Comparison of ENCODE assay signal across 8 cellular contexts in the genomic region with DNA sequence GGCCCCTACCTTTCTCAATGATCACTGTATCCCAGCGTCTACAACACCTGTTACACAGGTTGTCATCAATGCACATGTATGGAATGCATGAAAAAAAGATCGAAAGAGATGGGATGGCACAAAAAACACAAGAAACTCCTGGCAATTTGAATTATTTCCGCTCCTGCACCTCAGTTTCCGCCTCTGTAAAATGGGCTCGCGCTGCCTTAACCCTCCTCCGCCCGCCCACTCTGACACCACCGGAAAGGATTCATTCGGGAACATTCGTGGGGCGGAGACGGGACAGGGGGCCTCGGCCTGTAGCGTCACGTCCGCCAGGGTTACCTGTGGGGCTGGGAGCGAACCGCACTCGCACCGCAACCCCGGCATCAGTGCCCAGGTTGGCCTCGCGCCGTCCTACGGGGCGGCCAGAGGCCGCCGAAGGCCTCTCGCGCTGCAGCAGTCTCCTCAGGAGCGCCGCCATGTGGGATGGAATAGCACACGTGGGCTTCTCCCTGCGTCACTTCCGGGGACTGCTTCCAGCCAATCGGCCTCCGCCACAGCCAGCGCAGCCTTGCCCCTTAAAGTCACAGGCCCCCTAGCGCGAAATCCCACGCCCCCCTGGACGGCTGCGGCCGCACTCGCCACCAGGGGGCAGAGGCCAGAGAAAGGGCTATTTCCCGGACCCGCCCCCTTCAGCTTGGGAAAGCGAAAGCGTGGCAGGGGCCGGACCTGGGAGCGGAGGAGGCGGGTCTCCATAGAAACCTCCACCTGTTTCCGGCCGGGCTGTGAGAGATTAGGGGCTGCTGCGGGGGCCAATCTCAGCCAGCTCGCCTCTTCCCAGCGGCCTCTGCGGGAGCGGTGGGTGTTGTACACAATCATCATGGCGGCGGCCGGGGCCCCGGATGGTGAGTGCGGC. TPM values are rescaled to one million over a fixed set of nuclear protein-coding genes. Genes with fewer than 3 reads are reported as not detected.
DNase-seq lines count a peak whose midpoint lies in the region; ATAC-seq and TF ChIP-seq lines count a peak whose summit lies in the region.

A gene (minus strand): TSS at position 470 of the 898 bp plus-strand sequence. CDS start 7 bp downstream, at position 463.
A gene with protein sequence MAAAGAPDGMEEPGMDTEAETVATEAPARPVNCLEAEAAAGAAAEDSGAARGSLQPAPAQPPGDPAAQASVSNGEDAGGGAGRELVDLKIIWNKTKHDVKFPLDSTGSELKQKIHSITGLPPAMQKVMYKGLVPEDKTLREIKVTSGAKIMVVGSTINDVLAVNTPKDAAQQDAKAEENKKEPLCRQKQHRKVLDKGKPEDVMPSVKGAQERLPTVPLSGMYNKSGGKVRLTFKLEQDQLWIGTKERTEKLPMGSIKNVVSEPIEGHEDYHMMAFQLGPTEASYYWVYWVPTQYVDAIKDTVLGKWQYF (plus strand): TSS at position 847 of the 898 bp plus-strand sequence. CDS start 16 bp downstream, at position 863.

- H3K4me3 ChIP-seq in DND-41 (ENCODE audit: low read depth in 1 of 2, low read length in 2 of 2) (peak within 1 kb of the TSS; percentile 31 to 93), KMS-11 (IDR thresholded peaks at IDR 0.05; ENCODE audit: insufficient read depth, low read depth, low read length) (no peak within 1 kb of the TSS), Panc1 (ENCODE audit: low read depth in 2 of 2, low read length in 2 of 2) (peak within 1 kb of the TSS; percentile 85), esophagus muscularis mucosa (peak within 1 kb of the TSS; percentile 80 to 99 (median 94))

- peaks cover 15% of the 10 kb centered on the region for H3K36me3 Mint-ChIP-seq in activated T-cell treated with anti-CD3 and anti-CD28 coated beads, Interleukin-2, amount 50 U/mL, for 4 hours (ENCODE audit: insufficient read depth)

- H4K20me1 ChIP-seq in DND-41 (ENCODE audit: insufficient read depth, low read length) (peaks cover 2% of the 10 kb centered on the region; the same call in 1 of the 2 replicates), KMS-11 (ENCODE audit: insufficient read depth) (peaks cover 4% of the 10 kb centered on the region; the same call in 1 of the 2 replicates)

- no peaks in the 10 kb centered on the region for H3K9me3 Mint-ChIP-seq in activated T-cell treated with anti-CD3 and anti-CD28 coated beads, Interleukin-2, amount 50 U/mL, for 4 hours

- peaks cover 62% of the 10 kb centered on the region for H3K79me2 ChIP-seq in DND-41 (ENCODE audit: insufficient read depth, low read length)
- H3K79me2 ChIP-seq in KMS-11 (ENCODE audit: insufficient read depth, low read depth), result peaks cover 69% of the 10 kb centered on the region

- CTCF ChIA-PET in Panc1 (lab: Charles Lee), result interaction anchor here (0.5 to 1.0 kb wide), 4 partner anchors 16 to 66 kb away, joined by 3 to 8 read pairs (median 3); no protein-coding TSS in a partner anchor

- DNase-seq in DND-41 (peak; percentile 99), Panc1 (ENCODE audit: low read depth, low spot score) (peak; percentile 92), esophagus muscularis mucosa (ENCODE audit: extremely low spot score) (peak; percentile 100), myocyte (ENCODE audit: low read depth) (peak; percentile 100)
- DNase-seq in activated T-cell treated with anti-CD3 and anti-CD28 coated beads, Interleukin-2, amount 50 U/mL, for 4 hours, result peak; percentile 95
- DNase-seq in stimulated activated CD8-positive, alpha-beta memory T cell treated with anti-CD3 and anti-CD28 coated beads, Interleukin-7, amount 100 ng/mL, for 48 hours (ENCODE audit: extremely low read depth in 1 of 2, low read depth in 1 of 2), result peak; percentile 97 to 99

- H3K27me3 ChIP-seq in DND-41 (ENCODE audit: insufficient read depth, low read length, poor library complexity), result no peaks in the 10 kb centered on the region
- no peaks in the 10 kb centered on the region for H3K27me3 ChIP-seq in KMS-11 (ENCODE audit: insufficient read depth, low read depth)
- no peaks in the 10 kb centered on the region for H3K27me3 ChIP-seq in Panc1 (ENCODE audit: control insufficient read depth, insufficient read depth, low read length)
- H3K27me3 ChIP-seq in esophagus muscularis mucosa, result no peaks in the 10 kb centered on the region

- ATAC-seq in DND-41 (ENCODE audit: insufficient read depth, low read depth), result peak; percentile 92
- peak; percentile 85 for ATAC-seq in GM21737 (IDR thresholded peaks at IDR 0.05; ENCODE audit: unreplicated experiment)
- peak; percentile 97 for ATAC-seq in Panc1
- ATAC-seq in activated T-cell treated with anti-CD3 and anti-CD28 coated beads, Interleukin-2, amount 50 U/mL, for 4 hours, result peak; percentile 93

- peaks cover 36% of the 10 kb centered on the region for H3K4me1 Mint-ChIP-seq in activated T-cell treated with anti-CD3 and anti-CD28 coated beads, Interleukin-2, amount 50 U/mL, for 4 hours (ENCODE audit: low read depth)

- H3K9me3 ChIP-seq in DND-41 (ENCODE audit: insufficient read depth, low read length, severe bottlenecking) (no peaks in the 10 kb centered on the region), Panc1 (ENCODE audit: control insufficient read depth, insufficient read depth, low read depth, low read length) (no peaks in the 10 kb centered on the region), esophagus muscularis mucosa (no peaks in the 10 kb centered on the region)

- TF ChIP-seq CTCF in DND-41 (IDR thresholded peaks at IDR 0.05; ENCODE audit: borderline replicate concordance, extremely low read depth, low read length, poor library complexity, severe bottlenecking) (peak; percentile 96), KMS-11 (conservative IDR thresholded peaks at IDR 0.05; ENCODE audit: low read depth, low read length) (peak; percentile 83), Panc1 (IDR thresholded peaks at IDR 0.05) (peak; percentile 97), esophagus muscularis mucosa (IDR thresholded peaks at IDR 0.05) (peak; percentile 90 to 95 (median 93))

- WGBS in esophagus muscularis mucosa, result 4% methylated on average over 29 of the region's 65 CpGs

- TF ChIP-seq EP300 in esophagus muscularis mucosa (IDR thresholded peaks at IDR 0.05), result no peak

- in situ Hi-C loops in Panc1 (cut with HindIII; ENCODE audit: low pct_unique_long_range_greater_than_20kb, low sequenced_read_pairs), result no loop called here

- H3K4me2 ChIP-seq in DND-41 (ENCODE audit: insufficient read depth, low read length), result peak within 1 kb of the TSS; percentile 94
- peak within 1 kb of the TSS; percentile 94 for H3K4me2 ChIP-seq in KMS-11

- intact Hi-C loops in Panc1 (cut with micrococcal nuclease; ENCODE audit: unreplicated experiment), result no loop called here
- intact Hi-C loops in esophagus muscularis mucosa (cut with DNase I), result loop anchor here (2.0 to 5.0 kb wide), 3 partner anchors 40 to 86 kb away; a partner anchor contains a TSS

- H3K27me3 Mint-ChIP-seq in activated T-cell treated with anti-CD3 and anti-CD28 coated beads, Interleukin-2, amount 50 U/mL, for 4 hours (ENCODE audit: low read depth), result no peaks in the 10 kb centered on the region

- H3K27ac ChIP-seq in DND-41 (ENCODE audit: low read length) (peak within 1 kb of the TSS; percentile 81), KMS-11 (peak within 1 kb of the TSS; percentile 81), Panc1 (ENCODE audit: low read length) (peak within 1 kb of the TSS; percentile 92), esophagus muscularis mucosa (replicated peaks in 1 of 4) (peak within 1 kb of the TSS; percentile 91 to 97 (median 95))

- peaks cover 39% of the 10 kb centered on the region for H3K36me3 ChIP-seq in DND-41 (ENCODE audit: insufficient read depth, low read length)
- peaks cover 4% of the 10 kb centered on the region; the same call in 1 of the 2 replicates for H3K36me3 ChIP-seq in KMS-11 (ENCODE audit: insufficient read depth)
- H3K36me3 ChIP-seq in Panc1 (ENCODE audit: control insufficient read depth, insufficient read depth, low read length), result peaks cover 15% of the 10 kb centered on the region
- H3K36me3 ChIP-seq in esophagus muscularis mucosa, result peaks cover 9 to 46% (median 38%) of the 10 kb centered on the region in 4 donors

- H2AFZ ChIP-seq in DND-41 (ENCODE audit: low read depth, low read length), result peak within 1 kb of the TSS; percentile 87
- H2AFZ ChIP-seq in KMS-11 (ENCODE audit: low read depth), result peak within 1 kb of the TSS; percentile 79

- POLR2A ChIA-PET in Panc1 (lab: Charles Lee), result interaction anchor here (0.6 to 0.7 kb wide), 2 partner anchors 198 to 205 kb away, joined by 5 to 7 read pairs; no protein-coding TSS in a partner anchor

- H3K4me1 ChIP-seq in DND-41 (ENCODE audit: insufficient read depth, low read length) (peaks cover 39% of the 10 kb centered on the region), KMS-11 (ENCODE audit: low read depth, poor library complexity, severe bottlenecking) (peaks cover 50% of the 10 kb centered on the region), Panc1 (ENCODE audit: control insufficient read depth, insufficient read depth, low read length) (peaks cover 10% of the 10 kb centered on the region; the same call in 1 of the 2 replicates), esophagus muscularis mucosa (peaks cover 22 to 49% (median 43%) of the 10 kb centered on the region in 4 donors)

- no peak for TF ChIP-seq POLR2A in esophagus muscularis mucosa (IDR thresholded peaks at IDR 0.05; ENCODE audit: low read depth)

- peak within 1 kb of the TSS; percentile 96 for H3K9ac ChIP-seq in DND-41 (ENCODE audit: low read depth, low read length)
- H3K9ac ChIP-seq in KMS-11, result peak within 1 kb of the TSS; percentile 95

- peak within 1 kb of the TSS; percentile 95 for H3K4me3 Mint-ChIP-seq in activated T-cell treated with anti-CD3 and anti-CD28 coated beads, Interleukin-2, amount 50 U/mL, for 4 hours

- BruUV-seq in Panc1 (replicated peaks; lab: Mats Ljungman, UMichigan), result no TSS peak

RNA-seq across cellular contexts. Expression of the first gene that starts in this region (rescaled TPM):
- total RNA-seq in Panc1 (2021; ENCODE audit: unreplicated experiment) (31.3 TPM), esophagus muscularis mucosa (10 to 100 TPM; 14.2 to 24.4 (median 18.2) TPM), myocyte (37.5 and 50.0 TPM in 2 replicates)
- polyA plus RNA-seq in Panc1 (2012; ENCODE audit: insufficient read length), result 34.9 TPM
- total RNA-seq in activated T-cell treated with anti-CD3 and anti-CD28 coated beads, Interleukin-2, amount 50 U/mL, for 4 hours, result 10 to 100 TPM; 30.8 to 37.1 (median 33.3) TPM
- polyA plus RNA-seq in myocyte (2012), result 25.8 TPM

RNA-seq across cellular contexts. Expression of the second gene that starts in this region (rescaled TPM):
- total RNA-seq in Panc1 (2021; ENCODE audit: unreplicated experiment), result 102 TPM
- polyA plus RNA-seq in Panc1 (2012; ENCODE audit: insufficient read length), result 77.6 TPM
- 10 to 100 TPM; 69.8 to 73.8 (median 70.0) TPM for total RNA-seq in activated T-cell treated with anti-CD3 and anti-CD28 coated beads, Interleukin-2, amount 50 U/mL, for 4 hours
- total RNA-seq in esophagus muscularis mucosa, result 10 to 100 TPM; 39.1 to 86.8 (median 65.5) TPM
- 234 and 277 TPM in 2 replicates for total RNA-seq in myocyte
- 63.2 TPM for polyA plus RNA-seq in myocyte (2012)
